21 cellular contexts compared by ENCODE assay signal in genomic region chr13:24134772-24135171, GRCh38.
"Had no signal": no experiment of that assay in that cellular context is flagged by ENCODE, and none has a peak within 500 bp of the region (broad histone marks: within the 10 kb centered on the region; RNA-seq: fewer than 3 reads in every experiment).

No MANE protein-coding gene starts in this region.

- H3K4me1 ChIP-seq: colonic mucosa, heart left ventricle, psoas muscle had no signal

- H3K36me3 ChIP-seq: colonic mucosa, heart left ventricle, neutrophil, stomach, thoracic aorta, transverse colon had no signal

- H3K4me3 ChIP-seq: colonic mucosa, heart left ventricle, psoas muscle, stomach, thoracic aorta, transverse colon had no signal

- ATAC-seq: heart left ventricle; left lobe of liver; naive thymus-derived CD4-positive, alpha-beta T cell; psoas muscle; sciatic nerve; stimulated activated naive B cell treated with anti-CD40 and anti-IgM and Interleukin-4, amounts not matched to agents 10 μg/mL and 1 μg/mL and 100 μg/mL, for 72 hours had no signal

- H3K27ac ChIP-seq: colonic mucosa, heart left ventricle, neutrophil, psoas muscle, stomach, thoracic aorta, transverse colon had no signal

- DNase-seq: colonic mucosa; effector CD4-positive, alpha-beta T cell; endodermal cell; erythroblast; heart left ventricle; hippocampal formation; islet precursor cell; mammary epithelial cell; naive thymus-derived CD4-positive, alpha-beta T cell; psoas muscle; retina; stimulated activated CD4-positive, alpha-beta T cell treated with anti-CD3 and anti-CD28 coated beads, Interleukin-2, amount 100 ng/mL, for 24 hours; stimulated activated CD4-positive, alpha-beta T cell treated with anti-CD3 and anti-CD28 coated beads, Interleukin-4, amount 100 ng/mL, for 4 hours; stimulated activated naive B cell treated with anti-CD40 and anti-IgM and Interleukin-4, amounts not matched to agents 10 μg/mL and 1 μg/mL and 100 μg/mL, for 72 hours; stomach; substantia nigra; transverse colon had no signal

- H3K27me3 ChIP-seq: colonic mucosa, stomach, transverse colon had no signal

- H3K9me3 ChIP-seq: neutrophil, thoracic aorta, transverse colon had no signal
